In the genomic region with DNA sequence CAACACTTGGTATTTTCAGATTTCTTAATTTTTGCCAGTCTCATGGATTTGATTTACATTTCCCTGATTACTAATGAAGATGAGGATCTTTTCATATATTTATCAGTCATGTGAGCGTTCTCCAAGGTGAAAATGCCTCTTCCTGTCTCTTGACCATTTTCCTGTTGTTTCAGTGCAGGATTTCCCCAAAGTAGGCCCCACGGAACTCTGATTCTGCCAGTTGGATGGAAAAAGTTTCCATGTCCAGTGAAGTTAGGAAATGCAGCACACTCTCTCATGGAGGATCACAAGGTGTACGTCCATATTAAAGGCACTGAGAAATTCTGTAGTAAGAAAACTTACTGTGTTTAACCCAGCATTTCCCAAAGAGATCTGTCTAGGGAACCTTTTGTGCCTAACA, we compare ENCODE assay signal across 1 cellular context.
TF ChIP-seq lines count a peak whose summit lies in the region.

No MANE protein-coding gene starts in this region.

TF ChIP-seq in endothelial cell of umbilical vein, 7 proteins besides CTCF, POLR2A, EP300 and RAD21:
- TF ChIP-seq EZH2 (IDR thresholded peaks at IDR 0.05; ENCODE audit: borderline replicate concordance, low read depth, low read length, severe bottlenecking) (no peak), GATA2 (IDR thresholded peaks at IDR 0.05; ENCODE audit: insufficient read depth, insufficient read length, low read depth, low read length) (no peak), POLR2AphosphoS5 (IDR thresholded peaks at IDR 0.05; ENCODE audit: insufficient read depth, low read depth, low read length) (no peak), MYC (IDR thresholded peaks at IDR 0.05; ENCODE audit: low read depth, low read length) (no peak), MAX (IDR thresholded peaks at IDR 0.05; ENCODE audit: insufficient read depth, insufficient read length) (no peak), JUN (IDR thresholded peaks at IDR 0.05; ENCODE audit: borderline replicate concordance, insufficient read depth, insufficient read length, low read depth) (no peak), FOS (IDR thresholded peaks at IDR 0.05; ENCODE audit: borderline replicate concordance, insufficient read depth, low read length) (no peak)
